Comparison of ENCODE assay signal across 8 cellular contexts in the genomic region with DNA sequence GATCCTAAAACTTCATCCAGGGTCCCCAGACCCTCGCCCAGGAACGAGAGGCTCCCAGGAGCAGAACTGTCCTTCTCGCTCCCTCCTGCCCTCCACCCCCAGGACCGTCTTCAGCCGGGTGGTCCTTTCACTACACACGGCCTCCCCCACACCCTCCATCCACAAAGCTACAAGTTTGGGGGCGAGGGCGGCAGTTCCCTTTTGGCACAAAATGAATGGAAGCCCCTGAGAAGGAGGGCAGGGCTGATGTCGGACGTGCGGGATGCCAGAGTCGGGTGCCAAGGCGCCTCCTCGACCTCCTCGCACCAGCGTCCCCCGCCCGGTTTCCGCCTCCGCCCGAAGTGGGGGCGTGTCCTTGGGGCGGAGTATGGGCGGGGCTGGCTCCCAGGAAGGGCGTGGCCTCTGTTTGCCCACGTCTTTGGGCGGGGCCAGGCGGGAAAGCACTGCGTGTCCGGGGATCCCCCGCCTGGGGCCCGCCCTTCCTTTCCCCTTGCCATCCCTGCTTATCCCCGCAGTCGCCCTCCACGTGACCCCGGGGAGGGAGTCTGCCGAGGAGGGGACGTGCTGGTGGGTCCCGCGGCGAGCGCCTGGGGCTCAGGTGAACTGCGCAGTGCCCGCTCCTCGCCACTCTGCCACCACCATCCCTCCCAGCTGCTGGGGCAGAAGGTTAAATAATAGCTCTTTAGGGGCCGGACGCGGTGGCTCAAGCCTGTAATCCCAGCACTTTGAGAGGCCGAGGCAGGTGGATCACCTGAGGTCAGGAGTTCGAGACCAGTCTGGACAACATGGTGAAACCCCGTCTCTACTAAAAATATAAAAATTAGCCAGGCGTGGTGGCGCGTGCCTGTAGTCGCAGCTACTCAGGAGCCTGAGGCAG. TPM values are rescaled to one million over a fixed set of nuclear protein-coding genes. Genes with fewer than 3 reads are reported as not detected.
DNase-seq lines count a peak whose midpoint lies in the region; ATAC-seq and TF ChIP-seq lines count a peak whose summit lies in the region.

No MANE protein-coding gene starts in this region.

- H3K27ac ChIP-seq in colonic mucosa (peak overlapping the region; percentile 63), left lung (peak overlapping the region; percentile 80 to 84)

- H3K27me3 Mint-ChIP-seq in activated CD4-positive, alpha-beta T cell treated with anti-CD3 and anti-CD28 coated beads, Interleukin-2, amount 10 ng/mL, durations not matched to agents 7 days and 5 days = no peaks in the 10 kb centered on the region

- DNase-seq in BE2C (peak; percentile 98), NCI-H69 (lab: John Stamatoyannopoulos, UW) (peak; percentile 97), colonic mucosa (peak; percentile 97), left lung (peak; percentile 96 to 99)
- peak; percentile 95 for DNase-seq in activated CD4-positive, alpha-beta T cell treated with anti-CD3 and anti-CD28 coated beads, Interleukin-2, amount 10 ng/mL, durations not matched to agents 7 days and 5 days
- DNase-seq in stimulated activated CD4-positive, alpha-beta T cell treated with anti-CD3 and anti-CD28 coated beads, Interleukin-4, amount 100 ng/mL, for 1 hour = peak; percentile 95

- H3K27ac Mint-ChIP-seq in activated CD4-positive, alpha-beta T cell treated with anti-CD3 and anti-CD28 coated beads, Interleukin-2, amount 10 ng/mL, durations not matched to agents 7 days and 5 days = peak overlapping the region; percentile 89

- H3K9ac ChIP-seq in colonic mucosa (ENCODE audit: low read depth in 2 of 2, low read length in 2 of 2) = peak overlapping the region; percentile 75 to 88

- H3K27me3 ChIP-seq in BE2C = no peaks in the 10 kb centered on the region
- H3K27me3 ChIP-seq in colonic mucosa = no peaks in the 10 kb centered on the region
- no peaks in the 10 kb centered on the region for H3K27me3 ChIP-seq in left lung

- CTCF ChIA-PET in activated CD4-positive, alpha-beta T cell treated with anti-CD3 and anti-CD28 coated beads, Interleukin-2, amount 10 ng/mL, durations not matched to agents 7 days and 5 days (lab: Charles Lee) = interaction anchor here (0.6 to 25.8 kb wide), 8 partner anchors 8 to 365 kb away, joined by 3 to 590 read pairs (median 4); a partner anchor contains a TSS

- peak; percentile 81 for ATAC-seq in GM19351 (IDR thresholded peaks at IDR 0.05; ENCODE audit: unreplicated experiment)
- ATAC-seq in HG03521 (IDR thresholded peaks at IDR 0.05; ENCODE audit: unreplicated experiment) = peak; percentile 87
- peak; percentile 98 for ATAC-seq in left lung

- no peaks in the 10 kb centered on the region for H3K9me3 ChIP-seq in BE2C
- H3K9me3 ChIP-seq in colonic mucosa = no peaks in the 10 kb centered on the region
- no peaks in the 10 kb centered on the region for H3K9me3 ChIP-seq in left lung

- POLR2A ChIA-PET in activated CD4-positive, alpha-beta T cell treated with anti-CD3 and anti-CD28 coated beads, Interleukin-2, amount 10 ng/mL, durations not matched to agents 7 days and 5 days (lab: Charles Lee) = no interaction called here

- no peak for TF ChIP-seq CTCF in BE2C (IDR thresholded peaks at IDR 0.05; ENCODE audit: low read depth, low read length)
- TF ChIP-seq CTCF in colonic mucosa (IDR thresholded peaks at IDR 0.05) = no peak
- TF ChIP-seq CTCF in left lung (IDR thresholded peaks at IDR 0.05) = no peak

- intact Hi-C loops in colonic mucosa (cut with DNase I) = no loop called here
- intact Hi-C loops in left lung (cut with DNase I) = no loop called here

- peak overlapping the region; percentile 59 for H3K4me3 ChIP-seq in BE2C (ENCODE audit: low read depth, low read length)
- peak overlapping the region; percentile 33 for H3K4me3 ChIP-seq in colonic mucosa
- H3K4me3 ChIP-seq in left lung = peak overlapping the region; percentile 45 to 58

- no peaks in the 10 kb centered on the region for H3K36me3 Mint-ChIP-seq in activated CD4-positive, alpha-beta T cell treated with anti-CD3 and anti-CD28 coated beads, Interleukin-2, amount 10 ng/mL, durations not matched to agents 7 days and 5 days (ENCODE audit: low read depth)

- H3K36me3 ChIP-seq in BE2C (no peaks in the 10 kb centered on the region), colonic mucosa (no peaks in the 10 kb centered on the region), left lung (peaks cover 0 to 1% of the 10 kb centered on the region in 2 donors)

- H3K4me1 ChIP-seq in BE2C (peaks cover 13% of the 10 kb centered on the region), colonic mucosa (no peaks in the 10 kb centered on the region), left lung (peaks cover 0 to 45% of the 10 kb centered on the region in 2 donors)

- no peaks in the 10 kb centered on the region for H3K9me3 Mint-ChIP-seq in activated CD4-positive, alpha-beta T cell treated with anti-CD3 and anti-CD28 coated beads, Interleukin-2, amount 10 ng/mL, durations not matched to agents 7 days and 5 days

- H3K4me1 Mint-ChIP-seq in activated CD4-positive, alpha-beta T cell treated with anti-CD3 and anti-CD28 coated beads, Interleukin-2, amount 10 ng/mL, durations not matched to agents 7 days and 5 days = peaks cover 40% of the 10 kb centered on the region

- H3K4me3 Mint-ChIP-seq in activated CD4-positive, alpha-beta T cell treated with anti-CD3 and anti-CD28 coated beads, Interleukin-2, amount 10 ng/mL, durations not matched to agents 7 days and 5 days = peak overlapping the region; percentile 81

RNA-seq across cellular contexts. Expression of a gene that starts 0.9 kb away (rescaled TPM):
- 95.6 TPM for polyA plus RNA-seq in BE2C (2012; ENCODE audit: insufficient read depth, insufficient read length, low read depth)
- total RNA-seq in activated CD4-positive, alpha-beta T cell treated with anti-CD3 and anti-CD28 coated beads, Interleukin-2, amount 10 ng/mL, durations not matched to agents 7 days and 5 days = 1 to 10 TPM; 9.0 to 9.7 TPM
- total RNA-seq in colonic mucosa (10 to 100 TPM in 1 of 2 donors, 1 to 10 TPM in 1; 9.6 to 22.5 TPM), left lung (100 to 1,000 TPM in 1 of 2 donors, 10 to 100 TPM in 1; 67.6 to 113 TPM)

RNA-seq across cellular contexts. Expression of a gene that starts 6.1 kb away (rescaled TPM):
- polyA plus RNA-seq in BE2C (2012; ENCODE audit: insufficient read depth, insufficient read length, low read depth) = not detected
- total RNA-seq in activated CD4-positive, alpha-beta T cell treated with anti-CD3 and anti-CD28 coated beads, Interleukin-2, amount 10 ng/mL, durations not matched to agents 7 days and 5 days = 10 to 100 TPM; 22.9 to 23.6 TPM
- total RNA-seq in colonic mucosa (1 to 10 TPM; 1.2 TPM), left lung (1 to 10 TPM; 5.8 to 9.1 TPM)

RNA-seq across cellular contexts. Expression of a gene that starts 13.3 kb away (rescaled TPM):
- 116 TPM for polyA plus RNA-seq in BE2C (2012; ENCODE audit: insufficient read depth, insufficient read length, low read depth)
- 100 to 1,000 TPM in 1 of 2 experiments, 10 to 100 TPM in 1; 96.6 to 108 TPM for total RNA-seq in activated CD4-positive, alpha-beta T cell treated with anti-CD3 and anti-CD28 coated beads, Interleukin-2, amount 10 ng/mL, durations not matched to agents 7 days and 5 days
- 10 to 100 TPM; 47.2 to 62.5 TPM for total RNA-seq in colonic mucosa
- 10 to 100 TPM; 43.4 to 50.7 TPM for total RNA-seq in left lung

RNA-seq across cellular contexts. Expression of a gene that starts 14.8 kb away (rescaled TPM):
- 385 TPM for polyA plus RNA-seq in BE2C (2012; ENCODE audit: insufficient read depth, insufficient read length, low read depth)
- 100 to 1,000 TPM in 1 of 2 experiments, 10 to 100 TPM in 1; 94.7 to 112 TPM for total RNA-seq in activated CD4-positive, alpha-beta T cell treated with anti-CD3 and anti-CD28 coated beads, Interleukin-2, amount 10 ng/mL, durations not matched to agents 7 days and 5 days
- total RNA-seq in colonic mucosa (10 to 100 TPM; 41.9 to 53.5 TPM), left lung (10 to 100 TPM; 56.5 to 69.6 TPM)

RNA-seq across cellular contexts. Expression of a gene that starts 15.5 kb away (rescaled TPM):
- 2,504 TPM for polyA plus RNA-seq in BE2C (2012; ENCODE audit: insufficient read depth, insufficient read length, low read depth)
- 1,000 to 10,000 TPM; 1,543 to 1,707 TPM for total RNA-seq in activated CD4-positive, alpha-beta T cell treated with anti-CD3 and anti-CD28 coated beads, Interleukin-2, amount 10 ng/mL, durations not matched to agents 7 days and 5 days
- total RNA-seq in colonic mucosa (1,000 to 10,000 TPM; 1,832 to 1,932 TPM), left lung (1,000 to 10,000 TPM in 1 of 2 donors, 100 to 1,000 TPM in 1; 790 to 1,162 TPM)

Comparison
In these comparisons a context has a peak if more than half of its experiments do, and no peak if none do; other contexts are left out.
1. Peak in every context shown above with its lines: DNase-seq, ATAC-seq, H3K4me3 ChIP-seq and H3K27ac ChIP-seq.